In the genomic region with DNA sequence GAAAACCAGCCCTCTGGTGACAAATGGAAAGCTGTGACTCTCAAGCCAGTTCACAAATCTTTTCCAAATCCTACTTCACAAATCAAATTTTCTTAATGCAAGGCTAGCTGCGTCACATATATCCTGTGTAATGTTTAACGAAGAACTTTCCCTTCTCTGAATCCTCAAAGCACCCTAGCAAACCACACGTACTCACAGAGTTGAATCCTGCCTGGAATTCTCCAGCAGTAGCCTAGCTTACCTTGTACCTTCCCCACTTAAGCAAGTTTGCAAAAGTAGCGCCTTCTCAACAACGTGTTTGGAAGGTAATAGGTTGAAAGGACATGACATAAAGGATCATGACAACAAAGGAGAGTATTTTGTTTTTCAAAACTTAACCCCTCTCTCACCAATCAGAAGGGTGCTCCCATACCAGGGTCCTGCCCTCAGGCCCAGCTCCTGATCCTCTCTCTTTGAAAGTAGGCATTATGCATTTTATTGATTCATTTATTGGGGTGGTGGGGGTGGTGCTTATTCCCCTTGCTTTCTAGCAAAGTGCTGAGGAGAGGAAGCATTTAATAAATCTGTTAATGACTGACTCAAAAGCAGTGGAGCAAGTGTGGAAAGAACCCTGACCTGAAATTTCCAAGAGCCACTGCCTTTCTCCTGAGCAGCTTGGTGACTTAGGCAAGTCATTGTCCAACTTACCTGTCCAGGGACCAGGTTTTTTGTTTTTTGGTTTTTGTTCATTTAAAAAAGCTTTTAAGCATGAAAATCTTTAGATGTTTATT, we compare ENCODE assay signal across 29 cellular contexts.
"Had no signal": no experiment of that assay in that cellular context is flagged by ENCODE, and none has a peak within 500 bp of the region (broad histone marks: within the 10 kb centered on the region; RNA-seq: fewer than 3 reads in every experiment).

No MANE protein-coding gene starts in this region.

- H3K4me3 ChIP-seq: heart left ventricle, left ventricle myocardium inferior, pancreas, psoas muscle, right atrium auricular region, testis, transverse colon had no signal

- DNase-seq: activated CD4-positive, alpha-beta T cell treated with anti-CD3 and anti-CD28 coated beads for 4 hours; activated CD4-positive, alpha-beta T cell treated with anti-CD3 and anti-CD28 coated beads, Interleukin-2, amount 50 U/mL, for 4 hours; activated effector memory CD4-positive, alpha-beta T cell treated with anti-CD3 and anti-CD28 coated beads, Interleukin-2, amount 50 U/mL, for 16 hours; activated naive CD4-positive, alpha-beta T cell treated with anti-CD3 and anti-CD28 coated beads for 36 hours; activated naive CD8-positive, alpha-beta T cell treated with anti-CD3 and anti-CD28 coated beads for 36 hours; activated T-cell treated with anti-CD3 and anti-CD28 coated beads for 4 hours; brain microvascular endothelial cell; cortex of kidney; effector memory CD8-positive, alpha-beta T cell; foreskin fibroblast; heart left ventricle; kidney glomerular epithelial cell; left ventricle myocardium inferior; mammary epithelial cell; naive B cell; nucleus accumbens; pancreas; psoas muscle; stimulated activated CD4-positive, alpha-beta T cell treated with anti-CD3 and anti-CD28 coated beads, Interleukin-15, amount 100 ng/mL, for 24 hours; stimulated activated CD4-positive, alpha-beta T cell treated with anti-CD3 and anti-CD28 coated beads, Interleukin-2, amount 100 ng/mL, for 24 hours; stimulated activated naive CD4-positive, alpha-beta T cell treated with Interleukin-2 at 50 U/mL for 16 hours; T-helper 1 cell; testis; transverse colon had no signal

- ATAC-seq: effector memory CD8-positive, alpha-beta T cell; esophagus mucosa; heart left ventricle; psoas muscle had no signal

- FAIRE-seq: astrocyte, endothelial cell of umbilical vein, pancreas had no signal

- H3K27me3 ChIP-seq: brain microvascular endothelial cell, pancreas, right atrium auricular region, testis, transverse colon had no signal

- H3K4me1 ChIP-seq: psoas muscle, right atrium auricular region, testis had no signal

- H3K27ac ChIP-seq: brain microvascular endothelial cell, pancreas, psoas muscle, right atrium auricular region, testis, transverse colon, VCaP had no signal

- H3K9me3 ChIP-seq: heart left ventricle, left ventricle myocardium inferior, pancreas, psoas muscle, right atrium auricular region, testis, transverse colon had no signal

- H3K36me3 ChIP-seq: left ventricle myocardium inferior, pancreas had no signal
